1 cellular context compared by ENCODE assay signal in the genomic region with DNA sequence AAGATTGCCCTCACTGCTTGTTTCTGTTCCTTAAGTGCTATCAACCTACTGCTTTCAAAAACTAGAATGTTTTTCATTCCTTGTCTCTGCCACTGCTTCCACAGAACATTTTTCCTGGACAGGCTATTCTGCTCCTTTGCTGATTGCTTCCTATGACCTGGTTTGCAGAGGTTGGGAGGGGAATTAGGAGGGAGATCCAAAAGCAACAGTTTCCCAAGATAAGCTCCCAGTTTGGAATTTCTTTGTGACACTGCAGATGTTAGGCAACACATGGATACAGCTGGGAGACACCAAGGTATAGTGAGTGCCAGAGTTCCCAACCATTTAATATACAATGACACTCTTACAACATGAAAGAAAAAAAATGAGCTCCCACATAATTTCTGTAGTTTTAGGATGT.
TF ChIP-seq lines count a peak whose summit lies in the region.

No MANE protein-coding gene starts in this region.

TF ChIP-seq in GM23338, 12 proteins besides CTCF, POLR2A, EP300 and RAD21 (continued from another document):
- TF ChIP-seq ZNF462 (CRISPR knock-in tag; IDR thresholded peaks at IDR 0.05), result no peak
- no peak for TF ChIP-seq REST (IDR thresholded peaks at IDR 0.05; ENCODE audit: unreplicated experiment)
- no peak for TF ChIP-seq EZH2phosphoT487 (IDR thresholded peaks at IDR 0.05; ENCODE audit: unreplicated experiment)
- no peak for TF ChIP-seq JUNB (IDR thresholded peaks at IDR 0.05; ENCODE audit: unreplicated experiment)
